ENCODE assay signal across 1 cellular context in the genomic region with DNA sequence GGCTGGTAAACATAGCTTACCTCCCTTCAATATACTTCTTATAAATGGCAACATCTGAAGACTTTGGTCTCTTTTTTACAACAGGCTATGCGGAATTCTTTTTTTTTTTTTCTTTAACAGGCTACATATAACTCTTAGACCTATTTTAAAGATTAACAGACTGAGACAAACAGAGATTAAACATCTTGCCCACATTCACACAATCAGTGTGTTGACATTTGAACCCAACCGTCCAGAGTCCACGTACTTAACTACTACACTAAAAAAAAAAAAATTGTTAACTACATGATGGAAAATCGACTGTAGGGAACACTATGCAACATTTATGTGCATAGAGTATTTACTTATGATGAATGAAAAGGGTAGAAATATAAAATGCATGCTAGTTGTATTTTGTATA.
TF ChIP-seq lines count a peak whose summit lies in the region.

No MANE protein-coding gene starts in this region.

TF ChIP-seq in liver, 16 proteins besides CTCF, POLR2A, EP300 and RAD21 (continued from another document):
- TF ChIP-seq, protein P1, sequence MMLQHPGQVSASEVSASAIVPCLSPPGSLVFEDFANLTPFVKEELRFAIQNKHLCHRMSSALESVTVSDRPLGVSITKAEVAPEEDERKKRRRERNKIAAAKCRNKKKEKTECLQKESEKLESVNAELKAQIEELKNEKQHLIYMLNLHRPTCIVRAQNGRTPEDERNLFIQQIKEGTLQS (IDR thresholded peaks at IDR 0.05): no peak
- TF ChIP-seq TAF1 (conservative IDR thresholded peaks at IDR 0.05) (no peak), EGR1 (IDR thresholded peaks at IDR 0.05; ENCODE audit: low read depth in 2 of 2) (no peak), RXRA (IDR thresholded peaks at IDR 0.05) (peak in 1 of 2 donors; percentile 56), GABPA (IDR thresholded peaks at IDR 0.05 in 1 of 2, conservative IDR thresholded peaks at IDR 0.05 in 1 of 2) (no peak)
